In the genomic region with DNA sequence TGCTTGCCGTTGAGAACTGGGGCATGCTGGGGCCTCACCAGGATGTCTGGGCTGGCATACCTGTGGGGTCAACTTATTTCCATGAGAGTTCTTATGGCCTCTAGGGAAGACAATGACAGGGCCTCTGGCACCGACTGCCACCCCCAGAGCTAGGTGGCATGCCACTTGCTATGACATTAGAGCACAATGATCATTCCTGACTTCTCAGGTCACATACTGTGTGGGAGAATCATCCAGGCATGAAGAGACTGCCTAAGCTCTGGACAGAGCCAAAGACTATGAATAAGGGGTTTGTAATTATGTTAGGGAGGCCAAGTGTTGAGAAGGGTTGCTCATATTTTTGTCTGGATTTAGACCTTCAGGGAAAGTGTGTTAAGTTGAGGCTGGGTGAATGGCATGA, we compare ENCODE assay signal across 18 cellular contexts.
"Had no signal": no experiment of that assay in that cellular context is flagged by ENCODE, and none has a peak within 500 bp of the region (broad histone marks: within the 10 kb centered on the region; RNA-seq: fewer than 3 reads in every experiment).

No MANE protein-coding gene starts in this region.

- H3K27ac ChIP-seq: brain microvascular endothelial cell, coronary artery, gastrocnemius medialis, prostate gland, thoracic aorta had no signal

- H3K36me3 Mint-ChIP-seq: activated naive CD8-positive, alpha-beta T cell treated with anti-CD3 and anti-CD28 coated beads, Interleukin-2, amount 10 ng/mL, durations not matched to agents 7 days and 5 days; memory B cell had no signal

- DNase-seq: activated CD4-positive, alpha-beta T cell treated with anti-CD3 and anti-CD28 coated beads, Interleukin-2, amount 10 ng/mL, durations not matched to agents 24 days and 14 days; activated CD8-positive, alpha-beta T cell treated with anti-CD3 and anti-CD28 coated beads for 36 hours; activated naive CD4-positive, alpha-beta T cell treated with Interleukin-2 at 50 U/mL for 16 hours; activated naive CD8-positive, alpha-beta T cell treated with anti-CD3 and anti-CD28 coated beads, Interleukin-2, amount 10 ng/mL, durations not matched to agents 7 days and 5 days; activated T-cell treated with anti-CD3 and anti-CD28 coated beads, Interleukin-2, amount 50 U/mL, for 1 hour; brain microvascular endothelial cell; gastrocnemius medialis; head of caudate nucleus; left ventricle myocardium superior; naive thymus-derived CD8-positive, alpha-beta T cell; stimulated activated CD4-positive, alpha-beta T cell treated with anti-CD3 and anti-CD28 coated beads, Interleukin-4, amount 100 ng/mL, for 1 hour; T1000 had no signal

- H3K27ac Mint-ChIP-seq: activated CD4-positive, alpha-beta T cell treated with anti-CD3 and anti-CD28 coated beads, Interleukin-2, amount 10 ng/mL, durations not matched to agents 24 days and 14 days; activated CD8-positive, alpha-beta T cell treated with anti-CD3 and anti-CD28 coated beads for 36 hours; activated naive CD8-positive, alpha-beta T cell treated with anti-CD3 and anti-CD28 coated beads, Interleukin-2, amount 10 ng/mL, durations not matched to agents 7 days and 5 days; activated T-helper 2 cell treated with anti-CD3 and anti-CD28 coated beads, Interferon-gamma antibody, Interleukin-2, Interleukin-4, amounts not matched to agents 10 μg/mL and 5 μg/mL and 100 μg/mL, durations not matched to agents 14 hours and 24 hours and 36 hours; memory B cell; naive thymus-derived CD8-positive, alpha-beta T cell had no signal

- H3K9me3 Mint-ChIP-seq: activated CD4-positive, alpha-beta T cell treated with anti-CD3 and anti-CD28 coated beads, Interleukin-2, amount 10 ng/mL, durations not matched to agents 24 days and 14 days; activated CD8-positive, alpha-beta T cell treated with anti-CD3 and anti-CD28 coated beads for 36 hours; activated naive CD8-positive, alpha-beta T cell treated with anti-CD3 and anti-CD28 coated beads, Interleukin-2, amount 10 ng/mL, durations not matched to agents 7 days and 5 days; activated T-helper 2 cell treated with anti-CD3 and anti-CD28 coated beads, Interferon-gamma antibody, Interleukin-2, Interleukin-4, amounts not matched to agents 10 μg/mL and 5 μg/mL and 100 μg/mL, durations not matched to agents 14 hours and 24 hours and 36 hours; memory B cell; naive thymus-derived CD8-positive, alpha-beta T cell had no signal

- H3K4me3 Mint-ChIP-seq: activated CD4-positive, alpha-beta T cell treated with anti-CD3 and anti-CD28 coated beads, Interleukin-2, amount 10 ng/mL, durations not matched to agents 24 days and 14 days; activated CD8-positive, alpha-beta T cell treated with anti-CD3 and anti-CD28 coated beads for 36 hours; activated naive CD8-positive, alpha-beta T cell treated with anti-CD3 and anti-CD28 coated beads, Interleukin-2, amount 10 ng/mL, durations not matched to agents 7 days and 5 days; memory B cell; naive thymus-derived CD8-positive, alpha-beta T cell had no signal

- H3K4me1 Mint-ChIP-seq: activated CD4-positive, alpha-beta T cell treated with anti-CD3 and anti-CD28 coated beads, Interleukin-2, amount 10 ng/mL, durations not matched to agents 24 days and 14 days; activated naive CD8-positive, alpha-beta T cell treated with anti-CD3 and anti-CD28 coated beads, Interleukin-2, amount 10 ng/mL, durations not matched to agents 7 days and 5 days; memory B cell; naive thymus-derived CD8-positive, alpha-beta T cell had no signal

- ATAC-seq: activated CD8-positive, alpha-beta T cell treated with anti-CD3 and anti-CD28 coated beads for 36 hours; gastrocnemius medialis; left ventricle myocardium superior; naive thymus-derived CD8-positive, alpha-beta T cell; sciatic nerve had no signal
